ENCODE assay signal across 1 cellular context in the genomic region with DNA sequence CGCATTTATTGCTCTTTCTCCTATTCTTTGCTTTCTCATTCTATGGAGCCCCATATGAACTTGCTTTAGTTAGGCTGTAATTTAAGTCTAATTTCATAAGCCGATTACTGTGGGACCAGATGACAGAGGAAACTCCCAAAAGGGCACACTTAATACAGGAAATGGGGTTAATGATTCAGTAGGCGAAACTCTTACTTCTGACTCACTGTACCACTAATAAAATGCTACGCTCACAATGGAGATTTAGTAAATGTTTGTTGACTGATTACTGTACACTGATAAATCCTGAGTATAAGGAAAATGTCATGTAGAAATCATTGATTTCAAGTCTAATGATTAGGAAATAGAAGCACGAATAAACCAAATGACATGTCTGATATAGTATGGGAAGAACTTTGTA.
TF ChIP-seq lines count a peak whose summit lies in the region.

No MANE protein-coding gene starts in this region.

TF ChIP-seq in HCT116, 20 proteins besides CTCF, POLR2A, EP300 and RAD21 (continued from another document):
- peak; percentile 31; the same call in 1 of the 2 replicates for TF ChIP-seq POLR2AphosphoS5 (IDR thresholded peaks at IDR 0.05; ENCODE audit: low read depth, low read length)
